In the genomic region with DNA sequence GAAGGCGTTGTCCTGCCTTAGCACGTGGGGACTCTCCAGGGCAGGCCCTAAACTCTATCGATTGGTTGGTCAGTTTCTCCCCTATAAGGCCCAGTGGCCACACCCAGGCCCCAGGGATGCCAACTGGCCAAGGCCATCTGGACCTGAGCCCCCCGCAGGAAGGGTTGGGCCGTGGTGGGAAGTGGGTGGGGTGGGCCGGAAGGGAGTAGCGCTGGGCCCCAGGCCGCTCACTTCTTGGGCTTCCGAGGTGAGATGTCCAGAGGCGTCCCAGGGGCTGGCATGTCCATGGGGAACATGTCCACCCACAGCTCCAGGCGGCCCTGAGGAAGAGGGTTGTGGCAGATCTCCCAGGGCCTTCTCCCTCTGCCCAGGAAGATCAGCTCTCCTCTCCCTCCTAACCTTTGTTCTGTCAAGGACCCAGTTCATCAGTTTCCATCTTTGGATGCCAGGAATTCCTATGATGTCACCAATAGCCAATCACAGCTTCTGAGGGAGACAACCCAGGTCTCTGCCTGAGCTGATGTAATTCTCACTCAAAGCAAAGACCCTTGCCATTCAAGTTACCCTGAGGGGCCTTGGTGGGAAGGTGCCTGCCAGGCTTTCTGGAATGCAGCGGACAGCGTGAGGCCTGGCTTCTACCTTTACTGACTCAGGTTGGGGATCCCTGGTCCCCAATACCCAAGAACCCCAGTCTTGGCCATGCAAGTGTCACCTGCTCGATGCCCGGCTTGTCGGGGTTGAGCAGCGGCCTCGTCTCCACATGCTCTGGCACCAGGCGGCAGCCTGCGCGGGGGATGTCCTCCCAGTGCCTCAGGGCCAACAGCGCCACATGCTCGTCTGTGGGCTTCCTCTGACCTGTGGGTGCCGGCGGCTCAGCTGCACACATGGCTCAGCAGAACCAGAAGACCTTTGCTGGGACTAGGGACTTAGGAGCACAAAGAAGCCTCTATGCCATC, we compare ENCODE assay signal across 14 cellular contexts. TPM values are rescaled to one million over a fixed set of nuclear protein-coding genes. Genes with fewer than 3 reads are reported as not detected.
DNase-seq lines count a peak whose midpoint lies in the region; ATAC-seq and TF ChIP-seq lines count a peak whose summit lies in the region.
"Had no signal": no experiment of that assay in that cellular context is flagged by ENCODE, and none has a peak within 500 bp of the region (broad histone marks: within the 10 kb centered on the region; RNA-seq: fewer than 3 reads in every experiment).

No MANE protein-coding gene starts in this region.

- H3K4me3 ChIP-seq in HUES6 (ENCODE audit: low read depth, low read length) (no peak overlapping the region), neural progenitor cell (no peak overlapping the region)
- H3K4me3 ChIP-seq: BLaER1 treated with 17β-estradiol and CSF1 and Interleukin-3, amounts not matched to agents 10 nM and 100 nM; body of pancreas; Peyer's patch had no signal

- H3K27me3 Mint-ChIP-seq in glutamatergic neuron (ENCODE audit: unreplicated experiment): peaks cover 5% of the 10 kb centered on the region
- H3K27me3 Mint-ChIP-seq in neural progenitor cell (ENCODE audit: insufficient read depth, low read depth): peaks cover 11% of the 10 kb centered on the region
- H3K27me3 Mint-ChIP-seq: naive B cell, T-cell had no signal

- H3K36me3 ChIP-seq in HUES6 (ENCODE audit: control insufficient read depth, insufficient read depth, low read length) (no peaks in the 10 kb centered on the region), neural progenitor cell (no peaks in the 10 kb centered on the region)
- H3K36me3 ChIP-seq: BLaER1 treated with 17β-estradiol and CSF1 and Interleukin-3, amounts not matched to agents 10 nM and 100 nM; Peyer's patch had no signal

- H3K27ac ChIP-seq in HUES6 (ENCODE audit: low read depth, low read length): peak overlapping the region; percentile 15; the same call in 1 of the 2 replicates
- peak overlapping the region; percentile 58 for H3K27ac ChIP-seq in neural progenitor cell
- H3K27ac ChIP-seq: BLaER1 treated with 17β-estradiol and CSF1 and Interleukin-3, amounts not matched to agents 10 nM and 100 nM; body of pancreas; Peyer's patch had no signal

- in situ Hi-C loops in Caki2 (cut with HindIII; ENCODE audit: low pct_unique_long_range_greater_than_20kb, low sequenced_read_pairs): no loop called here

- H3K9ac ChIP-seq in HUES6 (ENCODE audit: low read length) (peak overlapping the region; percentile 30), neural progenitor cell (no peak overlapping the region)

- H3K9me3 Mint-ChIP-seq in glutamatergic neuron (ENCODE audit: unreplicated experiment) (peaks cover 3% of the 10 kb centered on the region), neural progenitor cell (peaks cover 1% of the 10 kb centered on the region)

- H3K36me3 Mint-ChIP-seq in glutamatergic neuron (ENCODE audit: unreplicated experiment) (no peaks in the 10 kb centered on the region), neural progenitor cell (no peaks in the 10 kb centered on the region)
- H3K36me3 Mint-ChIP-seq: naive B cell, T-cell had no signal

- peaks cover 5% of the 10 kb centered on the region for H3K4me1 Mint-ChIP-seq in glutamatergic neuron (ENCODE audit: low read depth, unreplicated experiment)
- H3K4me1 Mint-ChIP-seq in neural progenitor cell: peaks cover 24% of the 10 kb centered on the region
- H3K4me1 Mint-ChIP-seq: naive B cell, T-cell had no signal

- no peak overlapping the region for H3K4me2 ChIP-seq in neural progenitor cell

- H3F3A ChIP-seq in neural progenitor cell (ENCODE audit: low read depth): peaks cover 9% of the 10 kb centered on the region

- TF ChIP-seq CTCF in glutamatergic neuron (IDR thresholded peaks at IDR 0.05; ENCODE audit: partially characterized antibody, unreplicated experiment) (no peak), neural progenitor cell (IDR thresholded peaks at IDR 0.05) (no peak)

- no peak for ATAC-seq in GM19023 (IDR thresholded peaks at IDR 0.05; ENCODE audit: unreplicated experiment)
- ATAC-seq: T-cell had no signal

- no peaks in the 10 kb centered on the region for H3K79me2 ChIP-seq in neural progenitor cell (ENCODE audit: low read depth)

- H4K20me1 ChIP-seq in neural progenitor cell (ENCODE audit: low read depth): no peaks in the 10 kb centered on the region
- H4K20me1 ChIP-seq: BLaER1 treated with 17β-estradiol and CSF1 and Interleukin-3, amounts not matched to agents 10 nM and 100 nM had no signal

- H3K4me3 Mint-ChIP-seq in glutamatergic neuron (ENCODE audit: unreplicated experiment): no peak overlapping the region
- no peak overlapping the region for H3K4me3 Mint-ChIP-seq in neural progenitor cell
- H3K4me3 Mint-ChIP-seq: naive B cell, T-cell had no signal

- H3K4me1 ChIP-seq in HUES6 (ENCODE audit: control insufficient read depth, insufficient read depth, low read length): peaks cover 19% of the 10 kb centered on the region; the same call in 1 of the 2 replicates
- peaks cover 9% of the 10 kb centered on the region for H3K4me1 ChIP-seq in neural progenitor cell
- H3K4me1 ChIP-seq: body of pancreas, Peyer's patch had no signal

- DNase-seq in Caki2 (ENCODE audit: low read depth) (peak; percentile 33), glutamatergic neuron (no peak), neural progenitor cell (ENCODE audit: low spot score) (peak; percentile 71), GF-D8 (lab: John Stamatoyannopoulos, UW) (no peak), GM19238 (ENCODE audit: insufficient read length, low spot score) (no peak)
- DNase-seq: activated naive CD4-positive, alpha-beta T cell; naive B cell; NCI-H2081 treated with DMSO at 0.1 percent for 48 hours had no signal

- no peaks in the 10 kb centered on the region for H3K27me3 ChIP-seq in HUES6 (ENCODE audit: control insufficient read depth, insufficient read depth, low read length)
- no peaks in the 10 kb centered on the region for H3K27me3 ChIP-seq in neural progenitor cell
- H3K27me3 ChIP-seq: BLaER1 treated with 17β-estradiol and CSF1 and Interleukin-3, amounts not matched to agents 10 nM and 100 nM; body of pancreas; Peyer's patch had no signal

- peak overlapping the region; percentile 62 for H3K27ac Mint-ChIP-seq in glutamatergic neuron (ENCODE audit: unreplicated experiment)
- peak overlapping the region; percentile 89 for H3K27ac Mint-ChIP-seq in neural progenitor cell
- H3K27ac Mint-ChIP-seq: T-cell had no signal

- H2AFZ ChIP-seq in neural progenitor cell (replicated peaks): no peak overlapping the region

- no peaks in the 10 kb centered on the region for H3K9me3 ChIP-seq in HUES6 (ENCODE audit: control insufficient read depth, insufficient read depth, low read depth, low read length)
- no peaks in the 10 kb centered on the region for H3K9me3 ChIP-seq in neural progenitor cell (ENCODE audit: low read depth)
- H3K9me3 ChIP-seq: BLaER1 treated with 17β-estradiol and CSF1 and Interleukin-3, amounts not matched to agents 10 nM and 100 nM; body of pancreas; Peyer's patch had no signal

RNA-seq across cellular contexts. Expression of a gene that starts 14.4 kb away (rescaled TPM):
- not detected in 2 replicates for total RNA-seq in Caki2 (2014; rRNA removed; shearing (Covaris generic); ENCODE audit: low replicate concordance)
- total RNA-seq in glutamatergic neuron (ENCODE audit: unreplicated experiment) (0.47 TPM), neural progenitor cell (ENCODE audit: low replicate concordance) (0.36 and 0.84 TPM in 2 replicates)

Comparison
In these comparisons a context has a peak if more than half of its experiments do, and no peak if none do; other contexts are left out.
1. DNase-seq: peak in Caki2 (single experiment) and neural progenitor cell (single experiment); none in glutamatergic neuron (single experiment), GF-D8 (single experiment) and GM19238 (single experiment).